In genomic region chr4:79297029-79297428, GRCh38 we compare ENCODE assay signal across 16 cellular contexts. TPM values are rescaled to one million over a fixed set of nuclear protein-coding genes. Genes with fewer than 3 reads are reported as not detected.
DNase-seq lines count a peak whose midpoint lies in the region; ATAC-seq and TF ChIP-seq lines count a peak whose summit lies in the region.
"Had no signal": no experiment of that assay in that cellular context is flagged by ENCODE, and none has a peak within 500 bp of the region (broad histone marks: within the 10 kb centered on the region; RNA-seq: fewer than 3 reads in every experiment).

No MANE protein-coding gene starts in this region.

- WGBS in psoas muscle, 3 donors: 83 to 90% (median 84%) methylated on average over 9 of the region's 9 CpGs
- WGBS in lower leg skin, 2 donors: 93 to 97% methylated on average over 6 to 8 of the region's 9 CpGs

- TF ChIP-seq CTCF in RWPE2 (IDR thresholded peaks at IDR 0.05; ENCODE audit: poor library complexity, severe bottlenecking) (no peak), glutamatergic neuron (IDR thresholded peaks at IDR 0.05; ENCODE audit: partially characterized antibody, unreplicated experiment) (no peak), psoas muscle (IDR thresholded peaks at IDR 0.05) (no peak), upper lobe of right lung (IDR thresholded peaks at IDR 0.05) (no peak), lower leg skin (IDR thresholded peaks at IDR 0.05) (no peak)

- H3K4me3 ChIP-seq in RWPE2 (ENCODE audit: severe bottlenecking) (no peak overlapping the region), psoas muscle (no peak overlapping the region), upper lobe of right lung (no peak overlapping the region), lower leg skin (ENCODE audit: low read depth, poor library complexity, severe bottlenecking) (no peak overlapping the region)
- H3K4me3 ChIP-seq: GM12878, HAP-1 had no signal

- H3K36me3 ChIP-seq in RWPE2 (ENCODE audit: low read depth): no peaks in the 10 kb centered on the region
- H3K36me3 ChIP-seq in psoas muscle (ENCODE audit: insufficient read depth in 1 of 2, low read depth in 1 of 2): no peaks in the 10 kb centered on the region
- no peaks in the 10 kb centered on the region for H3K36me3 ChIP-seq in upper lobe of right lung
- H3K36me3 ChIP-seq: HAP-1 had no signal

- H3K27me3 ChIP-seq in RWPE2 (ENCODE audit: insufficient read depth, poor library complexity, severe bottlenecking): no peaks in the 10 kb centered on the region
- no peaks in the 10 kb centered on the region for H3K27me3 ChIP-seq in psoas muscle (ENCODE audit: insufficient read depth in 3 of 3, low read length in 2 of 3)
- no peaks in the 10 kb centered on the region for H3K27me3 ChIP-seq in upper lobe of right lung

- peaks cover 5% of the 10 kb centered on the region for H3K36me3 Mint-ChIP-seq in glutamatergic neuron (ENCODE audit: unreplicated experiment)
- H3K36me3 Mint-ChIP-seq: CD4-positive, alpha-beta memory T cell had no signal

- no peaks in the 10 kb centered on the region for H3K4me1 ChIP-seq in RWPE2 (ENCODE audit: insufficient read depth, poor library complexity, severe bottlenecking)
- H3K4me1 ChIP-seq in psoas muscle: no peaks in the 10 kb centered on the region
- H3K4me1 ChIP-seq in upper lobe of right lung: no peaks in the 10 kb centered on the region
- H3K4me1 ChIP-seq: HAP-1 had no signal

- no peak for ATAC-seq in RWPE2 (ENCODE audit: low read depth)
- ATAC-seq in psoas muscle: no peak
- ATAC-seq in upper lobe of right lung: peak; percentile 37
- no peak for ATAC-seq in GM18868 (IDR thresholded peaks at IDR 0.05; ENCODE audit: unreplicated experiment)

- H3K4me3 Mint-ChIP-seq in glutamatergic neuron (ENCODE audit: unreplicated experiment): no peak overlapping the region
- H3K4me3 Mint-ChIP-seq: CD4-positive, alpha-beta memory T cell had no signal

- TF ChIP-seq POLR2A in lower leg skin (IDR thresholded peaks at IDR 0.05): no peak

- no peak overlapping the region for H3K27ac ChIP-seq in RWPE2 (ENCODE audit: poor library complexity, severe bottlenecking)
- no peak overlapping the region for H3K27ac ChIP-seq in psoas muscle
- H3K27ac ChIP-seq in upper lobe of right lung: no peak overlapping the region

- H3K27me3 Mint-ChIP-seq in glutamatergic neuron (ENCODE audit: unreplicated experiment): peaks cover 4% of the 10 kb centered on the region
- H3K27me3 Mint-ChIP-seq: CD4-positive, alpha-beta memory T cell had no signal

- H3K9me3 ChIP-seq in RWPE2 (ENCODE audit: severe bottlenecking) (no peaks in the 10 kb centered on the region), psoas muscle (no peaks in the 10 kb centered on the region), upper lobe of right lung (no peaks in the 10 kb centered on the region)
- H3K9me3 ChIP-seq: HAP-1 had no signal

- intact Hi-C loops in psoas muscle (cut with DNase I): no loop called here
- intact Hi-C loops in upper lobe of right lung (cut with DNase I): no loop called here
- intact Hi-C loops in lower leg skin (cut with DNase I; ENCODE audit: low total_unique reads): no loop called here

- DNase-seq in RWPE2 (ENCODE audit: low spot score) (peak; percentile 46), glutamatergic neuron (no peak), psoas muscle (peak; percentile 8 to 30), upper lobe of right lung (no peak), lower leg skin (ENCODE audit: low spot score in 2 of 2) (no peak), activated gamma-delta T cell (lab: John Stamatoyannopoulos, UW) (no peak)
- DNase-seq: ACHN; C1 segment of cervical spinal cord; CD4-positive, alpha-beta memory T cell; DMS79; GOT3 had no signal

- peak overlapping the region; percentile 89 for H3K27ac Mint-ChIP-seq in glutamatergic neuron (ENCODE audit: unreplicated experiment)
- H3K27ac Mint-ChIP-seq: CD4-positive, alpha-beta memory T cell had no signal

- H3K9me3 Mint-ChIP-seq in glutamatergic neuron (ENCODE audit: unreplicated experiment): peaks cover 7% of the 10 kb centered on the region

- H3K4me1 Mint-ChIP-seq in glutamatergic neuron (ENCODE audit: low read depth, unreplicated experiment): peaks cover 10% of the 10 kb centered on the region
- H3K4me1 Mint-ChIP-seq: CD4-positive, alpha-beta memory T cell had no signal

RNA-seq across cellular contexts. Expression of gene NAA11, which starts 28.8 kb away (rescaled TPM):
- not detected for total RNA-seq in glutamatergic neuron (ENCODE audit: unreplicated experiment)
- total RNA-seq in psoas muscle: not detected
- not detected for polyA plus RNA-seq in psoas muscle
- total RNA-seq in upper lobe of right lung: not detected
- not detected for total RNA-seq in lower leg skin
- total RNA-seq: A172; CD4-positive, alpha-beta memory T cell; G401; GM12878 had no signal
- polyA plus RNA-seq: CD4-positive, alpha-beta memory T cell had no signal

Comparison
In these comparisons a context has a peak if more than half of its experiments do, and no peak if none do; other contexts are left out.
1. DNase-seq: peak in RWPE2 (single experiment) and psoas muscle (2 of 2); none in glutamatergic neuron (single experiment), upper lobe of right lung (single experiment), lower leg skin (0 of 2) and activated gamma-delta T cell (single experiment).